ENCODE assay signal across 1 cellular context in genomic region chr3:22371592-22372291, GRCh38.
TF ChIP-seq lines count a peak whose summit lies in the region.

No MANE protein-coding gene starts in this region.

TF ChIP-seq in GM23338, 12 proteins besides CTCF, POLR2A, EP300 and RAD21 (continued from another document):
- TF ChIP-seq ZNF462 (CRISPR knock-in tag; IDR thresholded peaks at IDR 0.05) (no peak), ZNF114 (CRISPR knock-in tag; IDR thresholded peaks at IDR 0.05) (no peak), CREB1 (CRISPR knock-in tag; IDR thresholded peaks at IDR 0.05; ENCODE audit: low read depth) (no peak), NANOG (IDR thresholded peaks at IDR 0.05; ENCODE audit: borderline replicate concordance) (no peak), ZNF331 (CRISPR knock-in tag; IDR thresholded peaks at IDR 0.05; ENCODE audit: low read depth) (no peak), REST (IDR thresholded peaks at IDR 0.05; ENCODE audit: unreplicated experiment) (no peak)
